In genomic region chr6:163413054-163413344, GRCh38 we compare ENCODE assay signal across 8 cellular contexts. TPM values are rescaled to one million over a fixed set of nuclear protein-coding genes. Genes with fewer than 3 reads are reported as not detected.
DNase-seq lines count a peak whose midpoint lies in the region; ATAC-seq and TF ChIP-seq lines count a peak whose summit lies in the region.

No MANE protein-coding gene starts in this region.

- CTCF ChIA-PET in A673 (lab: Charles Lee) = no interaction called here
- CTCF ChIA-PET in MCF 10A (lab: Yijun Ruan, JAX) = interaction anchor here (0.6 kb wide), 1 partner anchor 8 kb away, joined by 3 read pairs; no protein-coding TSS in a partner anchor
- CTCF ChIA-PET in GM10248 (lab: Yijun Ruan, JAX) = interaction anchor here (1.0 kb wide), 2 partner anchors 11 to 142 kb away, joined by 3 read pairs; no protein-coding TSS in a partner anchor

- H3K4me3 Mint-ChIP-seq in IgD-negative memory B cell (peak overlapping the region; percentile 84 to 96 (median 90)), MCF 10A (ENCODE audit: unreplicated experiment) (peak overlapping the region; percentile 78)

- TSS peak; percentile 71 for BruUV-seq in A673 (replicated peaks; lab: Mats Ljungman, UMichigan)
- TSS peak; percentile 64 for BruUV-seq in MCF 10A (replicated peaks; lab: Mats Ljungman, UMichigan)

- H3K9me3 Mint-ChIP-seq in IgD-negative memory B cell (no peaks in the 10 kb centered on the region), MCF 10A (ENCODE audit: unreplicated experiment) (no peaks in the 10 kb centered on the region)

- no peak for ATAC-seq in mucosa of descending colon
- ATAC-seq in HG03432 (IDR thresholded peaks at IDR 0.05; ENCODE audit: unreplicated experiment) = no peak
- ATAC-seq in GM21381 (IDR thresholded peaks at IDR 0.05; ENCODE audit: unreplicated experiment) = no peak

- intact Hi-C loops in A673 (cut with micrococcal nuclease; ENCODE audit: unreplicated experiment) (loop anchor here (10.0 kb wide), 1 partner anchor 228 kb away; no protein-coding TSS in a partner anchor), MCF 10A (cut with micrococcal nuclease) (loop anchor here (1.0 kb wide), 1 partner anchor 59 kb away; no protein-coding TSS in a partner anchor), mucosa of descending colon (cut with DNase I, micrococcal nuclease) (no loop called here)

- POLR2A ChIA-PET in A673 (lab: Charles Lee; ENCODE audit: low non-redundant PET) = no interaction called here
- POLR2A ChIA-PET in MCF 10A (lab: Yijun Ruan, JAX) = interaction anchor here (0.6 to 2.0 kb wide), 6 partner anchors 11 to 424 kb away, joined by 3 to 10 read pairs (median 3); no protein-coding TSS in a partner anchor
- POLR2A ChIA-PET in GM10248 (lab: Yijun Ruan, JAX) = no interaction called here

- H3K27me3 Mint-ChIP-seq in IgD-negative memory B cell (no peaks in the 10 kb centered on the region), MCF 10A (ENCODE audit: insufficient read depth, unreplicated experiment) (no peaks in the 10 kb centered on the region)

- H3K4me1 Mint-ChIP-seq in IgD-negative memory B cell (peaks cover 13 to 38% (median 19%) of the 10 kb centered on the region in 3 donors), MCF 10A (ENCODE audit: insufficient read depth, unreplicated experiment) (no peaks in the 10 kb centered on the region)

- peak overlapping the region; percentile 93 to 99 (median 95) for H3K27ac Mint-ChIP-seq in IgD-negative memory B cell
- peak overlapping the region; percentile 75 for H3K27ac Mint-ChIP-seq in MCF 10A (ENCODE audit: low read depth, unreplicated experiment)

- no peaks in the 10 kb centered on the region for H3K36me3 ChIP-seq in A673 (ENCODE audit: insufficient read depth, low read length, poor library complexity, severe bottlenecking)
- H3K36me3 ChIP-seq in mucosa of descending colon (ENCODE audit: low read depth) = no peaks in the 10 kb centered on the region

- H3K4me1 ChIP-seq in A673 (ENCODE audit: insufficient read depth, low read length, poor library complexity, severe bottlenecking) = peaks cover 18% of the 10 kb centered on the region
- H3K4me1 ChIP-seq in mucosa of descending colon (ENCODE audit: low read depth) = peaks cover 5% of the 10 kb centered on the region

- no peaks in the 10 kb centered on the region for H3K27me3 ChIP-seq in A673 (replicated peaks; ENCODE audit: insufficient read depth, low read depth, low read length, poor library complexity)

- no peak for DNase-seq in A673 (ENCODE audit: low spot score)
- no peak for DNase-seq in MCF 10A (ENCODE audit: unreplicated experiment)
- DNase-seq in mucosa of descending colon = no peak
- DNase-seq in LoVo (ENCODE audit: low spot score) = no peak
- no peak for DNase-seq in GM10248 (ENCODE audit: extremely low spot score)

- TF ChIP-seq CTCF in A673 (conservative IDR thresholded peaks at IDR 0.05; ENCODE audit: low read depth, low read length) = no peak
- TF ChIP-seq CTCF in MCF 10A (IDR thresholded peaks at IDR 0.05; ENCODE audit: unreplicated experiment) = no peak
- no peak for TF ChIP-seq CTCF in mucosa of descending colon (IDR thresholded peaks at IDR 0.05)
- no peak for TF ChIP-seq CTCF in GM10248 (IDR thresholded peaks at IDR 0.05; ENCODE audit: control extremely low read depth, extremely low read depth, low read depth, missing control alignments)

- no peaks in the 10 kb centered on the region for H3K36me3 Mint-ChIP-seq in IgD-negative memory B cell
- peaks cover 13% of the 10 kb centered on the region for H3K36me3 Mint-ChIP-seq in MCF 10A (ENCODE audit: insufficient read depth, unreplicated experiment)

- peak overlapping the region; percentile 90 for H3K27ac ChIP-seq in A673 (ENCODE audit: low read depth, low read length, poor library complexity, severe bottlenecking)

- peak overlapping the region; percentile 63 for H3K4me3 ChIP-seq in A673 (ENCODE audit: low read depth, low read length, poor library complexity, severe bottlenecking)
- peak overlapping the region; percentile 26 for H3K4me3 ChIP-seq in mucosa of descending colon

- no peaks in the 10 kb centered on the region for H3K9me3 ChIP-seq in A673 (ENCODE audit: low read depth, low read length, poor library complexity, severe bottlenecking)
- no peaks in the 10 kb centered on the region for H3K9me3 ChIP-seq in mucosa of descending colon

RNA-seq across cellular contexts. Expression of gene QKI, which starts 1.5 kb away (rescaled TPM):
- 128 and 131 TPM in 2 replicates for total RNA-seq in A673 (2021)
- polyA plus RNA-seq in IgD-negative memory B cell = 9.3 TPM
- 272 and 295 TPM in 2 replicates for total RNA-seq in MCF 10A (2022)
- total RNA-seq in mucosa of descending colon = 100 to 1,000 TPM in 1 of 3 donors, 10 to 100 TPM in 2; 11.3 to 129 (median 35.8) TPM

Comparison
In these comparisons a context has a peak if more than half of its experiments do, and no peak if none do; other contexts are left out.
1. intact Hi-C loops: an anchor here in A673 (10.0 kb wide) and MCF 10A (1.0 kb wide); none called in mucosa of descending colon.